ENCODE assay signal across 13 cellular contexts in genomic region chr4:120007171-120007894, GRCh38. TPM values are rescaled to one million over a fixed set of nuclear protein-coding genes. Genes with fewer than 3 reads are reported as not detected.
DNase-seq lines count a peak whose midpoint lies in the region; TF ChIP-seq lines count a peak whose summit lies in the region.
"Had no signal": no experiment of that assay in that cellular context is flagged by ENCODE, and none has a peak within 500 bp of the region (broad histone marks: within the 10 kb centered on the region; RNA-seq: fewer than 3 reads in every experiment).

No MANE protein-coding gene starts in this region.

- H3K4me1 Mint-ChIP-seq in Calu3 (ENCODE audit: low read depth, unreplicated experiment) (no peaks in the 10 kb centered on the region), nephron (peaks cover 39% of the 10 kb centered on the region), chondrocyte (ENCODE audit: low read depth) (peaks cover 5% of the 10 kb centered on the region), glutamatergic neuron (ENCODE audit: low read depth, unreplicated experiment) (no peaks in the 10 kb centered on the region)

- CTCF ChIA-PET in Calu3 (lab: Charles Lee): no interaction called here

- intact Hi-C loops in Calu3 (cut with micrococcal nuclease; ENCODE audit: unreplicated experiment): no loop called here

- no peaks in the 10 kb centered on the region for H3K27me3 Mint-ChIP-seq in Calu3 (ENCODE audit: unreplicated experiment)
- H3K27me3 Mint-ChIP-seq in nephron (ENCODE audit: low read depth): no peaks in the 10 kb centered on the region
- H3K27me3 Mint-ChIP-seq in chondrocyte (ENCODE audit: low read depth): no peaks in the 10 kb centered on the region
- no peaks in the 10 kb centered on the region for H3K27me3 Mint-ChIP-seq in glutamatergic neuron (ENCODE audit: unreplicated experiment)

- H3K9me3 Mint-ChIP-seq in Calu3 (ENCODE audit: low read depth, unreplicated experiment) (no peaks in the 10 kb centered on the region), nephron (peaks cover 3% of the 10 kb centered on the region), chondrocyte (ENCODE audit: low read depth) (peaks cover 5% of the 10 kb centered on the region), glutamatergic neuron (ENCODE audit: unreplicated experiment) (no peaks in the 10 kb centered on the region)
- H3K9me3 Mint-ChIP-seq: activated CD8-positive, alpha-beta T cell treated with anti-CD3 and anti-CD28 coated beads for 36 hours had no signal

- H3K4me3 Mint-ChIP-seq in Calu3 (ENCODE audit: low read depth, unreplicated experiment) (no peak overlapping the region), nephron (no peak overlapping the region), chondrocyte (ENCODE audit: unreplicated experiment) (no peak overlapping the region), glutamatergic neuron (ENCODE audit: unreplicated experiment) (no peak overlapping the region)
- H3K4me3 Mint-ChIP-seq: activated CD8-positive, alpha-beta T cell treated with anti-CD3 and anti-CD28 coated beads for 36 hours; activated naive CD8-positive, alpha-beta T cell had no signal

- TF ChIP-seq CTCF in Calu3 (IDR thresholded peaks at IDR 0.05; ENCODE audit: unreplicated experiment): no peak
- no peak for TF ChIP-seq CTCF in astrocyte of the spinal cord (IDR thresholded peaks at IDR 0.05; ENCODE audit: low read depth, low read length)
- TF ChIP-seq CTCF in nephron (IDR thresholded peaks at IDR 0.05; ENCODE audit: unreplicated experiment in 3 of 3): no peak
- no peak for TF ChIP-seq CTCF in chondrocyte (IDR thresholded peaks at IDR 0.05)
- TF ChIP-seq CTCF in glutamatergic neuron (IDR thresholded peaks at IDR 0.05; ENCODE audit: partially characterized antibody, unreplicated experiment): no peak

- H3K36me3 Mint-ChIP-seq in Calu3 (ENCODE audit: insufficient read depth, unreplicated experiment) (no peaks in the 10 kb centered on the region), nephron (ENCODE audit: low read depth) (no peaks in the 10 kb centered on the region), chondrocyte (ENCODE audit: low read depth) (peaks cover 2% of the 10 kb centered on the region), glutamatergic neuron (ENCODE audit: unreplicated experiment) (no peaks in the 10 kb centered on the region)
- H3K36me3 Mint-ChIP-seq: activated naive CD8-positive, alpha-beta T cell had no signal

- DNase-seq in Calu3 (peak; percentile 1), HS-5 (ENCODE audit: low read depth) (peak; percentile 74), astrocyte of the spinal cord (ENCODE audit: low read depth, low spot score) (peak; percentile 56), chondrocyte (ENCODE audit: low spot score) (no peak), amygdala (lab: John Stamatoyannopoulos, UW) (no peak), glutamatergic neuron (no peak), DMS79 treated with DMSO at 0.1 percent for 48 hours (lab: John Stamatoyannopoulos, UW) (no peak)
- DNase-seq: activated CD8-positive, alpha-beta T cell treated with anti-CD3 and anti-CD28 coated beads for 36 hours; COR-L47; kidney glomerular epithelial cell; NCI-H510A had no signal

- H3K27ac Mint-ChIP-seq in Calu3 (ENCODE audit: unreplicated experiment) (no peak overlapping the region), nephron (peak overlapping the region; percentile 89 to 99 (median 98)), chondrocyte (ENCODE audit: unreplicated experiment) (no peak overlapping the region), glutamatergic neuron (ENCODE audit: unreplicated experiment) (no peak overlapping the region)
- H3K27ac Mint-ChIP-seq: activated CD8-positive, alpha-beta T cell treated with anti-CD3 and anti-CD28 coated beads for 36 hours; activated naive CD8-positive, alpha-beta T cell had no signal

- in situ Hi-C loops in astrocyte of the spinal cord (cut with HindIII; ENCODE audit: low sequenced_read_pairs): no loop called here

- BruUV-seq in Calu3 (replicated peaks; lab: Mats Ljungman, UMichigan): no TSS peak

- no peak overlapping the region for H3K4me3 ChIP-seq in astrocyte of the spinal cord (ENCODE audit: low read depth, low read length)

RNA-seq across cellular contexts. Expression of gene MAD2L1, which starts 59.3 kb away (rescaled TPM):
- total RNA-seq in Calu3 (2022) (42.9 and 48.1 TPM in 2 replicates), chondrocyte (7.7 to 9.8 TPM (median 9.4 TPM) in 3 replicates), glutamatergic neuron (ENCODE audit: unreplicated experiment) (13.7 TPM)

Comparison
In these comparisons a context has a peak if more than half of its experiments do, and no peak if none do; other contexts are left out.
1. DNase-seq: peak in Calu3 (single experiment), HS-5 (single experiment) and astrocyte of the spinal cord (single experiment); none in chondrocyte (single experiment), amygdala (0 of 56), glutamatergic neuron (single experiment) and DMS79 treated with DMSO at 0.1 percent for 48 hours (single experiment).
2. H3K27ac Mint-ChIP-seq: peak in nephron (3 of 3); none in Calu3 (single experiment), chondrocyte (single experiment) and glutamatergic neuron (single experiment).